In genomic region chr6:8175046-8175777, GRCh38 we compare ENCODE assay signal across 19 cellular contexts.
DNase-seq lines count a peak whose midpoint lies in the region; ATAC-seq and TF ChIP-seq lines count a peak whose summit lies in the region.
"Had no signal": no experiment of that assay in that cellular context is flagged by ENCODE, and none has a peak within 500 bp of the region (broad histone marks: within the 10 kb centered on the region; RNA-seq: fewer than 3 reads in every experiment).

No MANE protein-coding gene starts in this region.

- peak; percentile 59 for ATAC-seq in RWPE2 (ENCODE audit: low read depth)
- ATAC-seq in sciatic nerve, result no peak
- ATAC-seq in T-cell (replicated peaks in 1 of 4), result no peak
- no peak for ATAC-seq in GM21723 (IDR thresholded peaks at IDR 0.05; ENCODE audit: unreplicated experiment)

- H3K4me1 ChIP-seq in HEK293 (ENCODE audit: control insufficient read depth, insufficient read depth, low read length), result no peaks in the 10 kb centered on the region
- H3K4me1 ChIP-seq in RWPE2 (ENCODE audit: insufficient read depth, poor library complexity, severe bottlenecking), result peaks cover 12% of the 10 kb centered on the region
- H3K4me1 ChIP-seq in smooth muscle cell (ENCODE audit: low read depth), result peaks cover 8% of the 10 kb centered on the region

- H3K4me2 ChIP-seq in smooth muscle cell, result no peak overlapping the region

- POLR2A ChIA-PET in HEK293 (lab: Yijun Ruan, JAX), result no interaction called here
- POLR2A ChIA-PET in T-cell (lab: Charles Lee), result no interaction called here

- H3K4me3 ChIP-seq in HEK293 (ENCODE audit: low read depth, low read length) (no peak overlapping the region), RWPE2 (ENCODE audit: severe bottlenecking) (no peak overlapping the region), smooth muscle cell (no peak overlapping the region), H7 (ENCODE audit: insufficient read depth, low read depth, low read length) (no peak overlapping the region)
- H3K4me3 ChIP-seq: GM23248 had no signal

- no peak overlapping the region for H3K4me3 Mint-ChIP-seq in T-cell
- H3K4me3 Mint-ChIP-seq: CD14-positive monocyte had no signal

- H3K36me3 ChIP-seq in HEK293 (ENCODE audit: control insufficient read depth in 2 of 2, insufficient read depth in 1 of 2, low read length in 2 of 2), result no peaks in the 10 kb centered on the region
- no peaks in the 10 kb centered on the region for H3K36me3 ChIP-seq in RWPE2 (ENCODE audit: low read depth)
- H3K36me3 ChIP-seq in smooth muscle cell (ENCODE audit: low read depth), result no peaks in the 10 kb centered on the region
- no peaks in the 10 kb centered on the region for H3K36me3 ChIP-seq in H7 (replicated peaks; ENCODE audit: control insufficient read depth, insufficient read depth, low read length)

- 81% methylated on average over 3 of the region's 3 CpGs for WGBS in smooth muscle cell (ENCODE audit: low lambda C conversion rate)

- CTCF ChIA-PET in HEK293 (lab: Yijun Ruan, JAX) (interaction anchor here (0.7 to 3.5 kb wide), 2 partner anchors 14 to 44 kb away, joined by 3 to 24 read pairs; no protein-coding TSS in a partner anchor), T-cell (lab: Charles Lee) (no interaction called here)

- no peaks in the 10 kb centered on the region for H3K9me3 ChIP-seq in HEK293 (ENCODE audit: control insufficient read depth, insufficient read depth, low read depth, low read length)
- H3K9me3 ChIP-seq in RWPE2 (ENCODE audit: severe bottlenecking), result no peaks in the 10 kb centered on the region
- no peaks in the 10 kb centered on the region for H3K9me3 ChIP-seq in smooth muscle cell (replicated peaks; ENCODE audit: low read depth)

- intact Hi-C loops in sciatic nerve (cut with DNase I), result no loop called here

- H3F3A ChIP-seq in smooth muscle cell (ENCODE audit: low read depth), result no peaks in the 10 kb centered on the region

- H3K36me3 Mint-ChIP-seq in T-cell, result no peaks in the 10 kb centered on the region
- H3K36me3 Mint-ChIP-seq: CD14-positive monocyte had no signal

- H3K9ac ChIP-seq in smooth muscle cell (ENCODE audit: low read depth), result no peak overlapping the region
- H3K9ac ChIP-seq: GM23248 had no signal

- no peak overlapping the region for H3K27ac Mint-ChIP-seq in T-cell
- H3K27ac Mint-ChIP-seq: CD14-positive monocyte had no signal

- no peak overlapping the region for H2AFZ ChIP-seq in smooth muscle cell (ENCODE audit: low read depth)
- H2AFZ ChIP-seq: GM23248 had no signal

- H3K9me3 Mint-ChIP-seq in T-cell, result peaks cover 0 to 6% (median 0%) of the 10 kb centered on the region in 3 donors

- H3K27me3 Mint-ChIP-seq in T-cell, result peaks cover 7 to 23% of the 10 kb centered on the region in 2 donors

- no peak for DNase-seq in RWPE2 (ENCODE audit: low spot score)
- DNase-seq in islet precursor cell, result peak; percentile 84
- DNase-seq in smooth muscle cell (lab: John Stamatoyannopoulos, UW; ENCODE audit: unreplicated experiment), result no peak
- no peak for DNase-seq in H7
- no peak for DNase-seq in sciatic nerve (ENCODE audit: low spot score)
- no peak for DNase-seq in T-cell
- DNase-seq: ACHN, AML-193, COR-L47, GM23248, KBM-7, NCI-H1105, NCI-H1694 treated with DMSO at 0.1 percent for 48 hours, NCI-H2107, NCI-H226, NCI-H526 treated with DMSO at 0.1 percent for 48 hours had no signal

- no peaks in the 10 kb centered on the region for H3K4me1 Mint-ChIP-seq in T-cell

- no peaks in the 10 kb centered on the region for H4K20me1 ChIP-seq in smooth muscle cell (ENCODE audit: low read depth)

- no peaks in the 10 kb centered on the region for H3K27me3 ChIP-seq in RWPE2 (ENCODE audit: insufficient read depth, poor library complexity, severe bottlenecking)
- H3K27me3 ChIP-seq in smooth muscle cell (ENCODE audit: low read depth), result no peaks in the 10 kb centered on the region
- H3K27me3 ChIP-seq in H7 (ENCODE audit: control insufficient read depth, insufficient read depth, low read length), result no peaks in the 10 kb centered on the region

- H3K27ac ChIP-seq in HEK293 (ENCODE audit: extremely low read depth, low read depth, low read length) (no peak overlapping the region), RWPE2 (ENCODE audit: poor library complexity, severe bottlenecking) (no peak overlapping the region), smooth muscle cell (ENCODE audit: low read depth) (peak overlapping the region; percentile 77)
- H3K27ac ChIP-seq: GM23248 had no signal

- H3K79me2 ChIP-seq in smooth muscle cell (ENCODE audit: low read depth), result no peaks in the 10 kb centered on the region

- TF ChIP-seq CTCF in HEK293 (tag by site-specific recombination; IDR thresholded peaks at IDR 0.05) (no peak), RWPE2 (IDR thresholded peaks at IDR 0.05; ENCODE audit: poor library complexity, severe bottlenecking) (no peak), smooth muscle cell (IDR thresholded peaks at IDR 0.05; ENCODE audit: borderline replicate concordance, insufficient read depth, poor library complexity, severe bottlenecking) (no peak)

TF ChIP-seq in HEK293, 187 proteins besides CTCF, POLR2A, EP300 and RAD21:
- TF ChIP-seq ZFP41 (tag by site-specific recombination; IDR thresholded peaks at IDR 0.05; ENCODE audit: borderline replicate concordance) (no peak), GLIS1 (tag by site-specific recombination; IDR thresholded peaks at IDR 0.05) (peak; percentile 83)
